ENCODE assay signal across 21 cellular contexts in the genomic region with DNA sequence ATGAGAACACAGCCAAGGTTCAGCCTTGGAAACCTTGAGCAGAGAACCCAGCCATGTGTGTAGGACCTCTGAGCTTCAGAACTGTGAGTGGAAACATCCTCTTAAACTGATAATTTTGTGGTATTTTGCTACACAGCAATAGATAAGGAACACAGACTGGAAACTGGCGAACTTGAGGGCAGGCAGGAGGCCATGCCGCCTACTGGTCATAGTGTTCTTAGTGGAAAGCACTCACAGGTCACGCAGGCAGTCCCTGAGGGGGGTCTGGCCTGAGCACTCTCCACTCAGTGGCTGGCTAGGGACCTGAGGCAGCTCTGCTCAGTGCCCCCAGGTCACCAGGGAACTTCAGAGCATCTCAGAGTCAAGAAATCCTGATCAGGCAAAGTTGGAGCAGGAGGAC. TPM values are rescaled to one million over a fixed set of nuclear protein-coding genes. Genes with fewer than 3 reads are reported as not detected.
DNase-seq lines count a peak whose midpoint lies in the region; ATAC-seq and TF ChIP-seq lines count a peak whose summit lies in the region.
"Had no signal": no experiment of that assay in that cellular context is flagged by ENCODE, and none has a peak within 500 bp of the region (broad histone marks: within the 10 kb centered on the region; RNA-seq: fewer than 3 reads in every experiment).

No MANE protein-coding gene starts in this region.

- no peaks in the 10 kb centered on the region for H3K9me3 ChIP-seq in colonic mucosa
- H3K9me3 ChIP-seq in mesenchymal stem cell (ENCODE audit: control insufficient read depth, low read length) = peaks cover 4% of the 10 kb centered on the region
- H3K9me3 ChIP-seq in CD8-positive, alpha-beta T cell (ENCODE audit: low read length) = no peaks in the 10 kb centered on the region

- H2BK12ac ChIP-seq in mesenchymal stem cell (ENCODE audit: low read length in 2 of 2) = no peak overlapping the region

- H3K4me1 ChIP-seq in colonic mucosa (no peaks in the 10 kb centered on the region), mesenchymal stem cell (ENCODE audit: control insufficient read depth, insufficient read depth, low read depth, low read length) (no peaks in the 10 kb centered on the region)
- H3K4me1 ChIP-seq in CD8-positive, alpha-beta T cell (ENCODE audit: insufficient read depth, low read length) = no peaks in the 10 kb centered on the region

- H3K4me1 Mint-ChIP-seq in HFFc6 (ENCODE audit: low read depth) = peaks cover 2% of the 10 kb centered on the region
- H3K4me1 Mint-ChIP-seq in CD8-positive, alpha-beta T cell (ENCODE audit: low read depth) = no peaks in the 10 kb centered on the region
- peaks cover 6% of the 10 kb centered on the region for H3K4me1 Mint-ChIP-seq in stimulated activated naive CD8-positive, alpha-beta T cell treated with anti-CD3 and anti-CD28 coated beads, Interleukin-15, amount 100 ng/mL, for 72 hours

- H3K4me2 ChIP-seq in mesenchymal stem cell (ENCODE audit: low read length, poor library complexity, severe bottlenecking) = no peak overlapping the region

- H3K27me3 Mint-ChIP-seq in HFFc6 (ENCODE audit: insufficient read depth) = peaks cover 42% of the 10 kb centered on the region
- peaks cover 13% of the 10 kb centered on the region for H3K27me3 Mint-ChIP-seq in CD8-positive, alpha-beta T cell (ENCODE audit: low read depth)
- peaks cover 34% of the 10 kb centered on the region for H3K27me3 Mint-ChIP-seq in stimulated activated naive CD8-positive, alpha-beta T cell treated with anti-CD3 and anti-CD28 coated beads, Interleukin-15, amount 100 ng/mL, for 72 hours

- no peaks in the 10 kb centered on the region for H3K36me3 ChIP-seq in colonic mucosa
- no peaks in the 10 kb centered on the region for H3K36me3 ChIP-seq in mesenchymal stem cell (ENCODE audit: control insufficient read depth in 1 of 2, insufficient read depth in 2 of 2, low read depth in 1 of 2, low read length in 2 of 2)
- H3K36me3 ChIP-seq in CD8-positive, alpha-beta T cell (ENCODE audit: insufficient read depth, low read length) = no peaks in the 10 kb centered on the region
- H3K36me3 ChIP-seq: gastroesophageal sphincter had no signal

- H2BK15ac ChIP-seq in mesenchymal stem cell (ENCODE audit: low read depth, poor library complexity, severe bottlenecking) = no peak overlapping the region

- H2BK120ac ChIP-seq in mesenchymal stem cell (ENCODE audit: low read depth, low read length) = no peak overlapping the region

- H3K27ac ChIP-seq in colonic mucosa = no peak overlapping the region
- no peak overlapping the region for H3K27ac ChIP-seq in mesenchymal stem cell (ENCODE audit: low read length, poor library complexity, severe bottlenecking)
- no peak overlapping the region for H3K27ac ChIP-seq in CD8-positive, alpha-beta T cell (ENCODE audit: low read depth, low read length)
- H3K27ac ChIP-seq: gastroesophageal sphincter had no signal

- H3K23ac ChIP-seq in mesenchymal stem cell (ENCODE audit: low read length in 2 of 2) = no peak overlapping the region

- H3K36me3 Mint-ChIP-seq in HFFc6 (ENCODE audit: low read depth) = peaks cover 6% of the 10 kb centered on the region; the same call in 1 of the 2 replicates
- H3K36me3 Mint-ChIP-seq in CD8-positive, alpha-beta T cell = no peaks in the 10 kb centered on the region

- DNase-seq in HFFc6 (no peak), RPMI7951 (ENCODE audit: low read depth) (peak; percentile 12), colonic mucosa (peak; percentile 10), mesenchymal stem cell (peak; percentile 44)
- no peak for DNase-seq in CD8-positive, alpha-beta T cell
- no peak for DNase-seq in stimulated activated naive CD8-positive, alpha-beta T cell treated with anti-CD3 and anti-CD28 coated beads, Interleukin-15, amount 100 ng/mL, for 72 hours
- DNase-seq: activated CD4-positive, CD25-positive, alpha-beta regulatory T cell; activated naive CD4-positive, alpha-beta T cell; activated T-cell treated with anti-CD3 and anti-CD28 coated beads, Interleukin-2, amount 50 U/mL, for 1 hour; central memory CD4-positive, alpha-beta T cell; hypothalamus; NCI-H1436; NCI-H524; RPMI8226; stimulated activated CD4-positive, alpha-beta T cell treated with anti-CD3 and anti-CD28 coated beads, Interleukin-1b, Interleukin-23, amount 100 ng/mL, for 48 hours had no signal

- WGBS in mesenchymal stem cell = 45% methylated on average over 3 of the region's 3 CpGs

- H3K18ac ChIP-seq in mesenchymal stem cell (ENCODE audit: low read depth in 1 of 2, low read length in 2 of 2) = no peak overlapping the region

- H3K27me3 ChIP-seq in colonic mucosa (no peaks in the 10 kb centered on the region), mesenchymal stem cell (ENCODE audit: control insufficient read depth in 1 of 2, insufficient read depth in 1 of 2, low read length in 2 of 2) (peaks cover 36 to 64% of the 10 kb centered on the region in 2 experiments)
- no peaks in the 10 kb centered on the region for H3K27me3 ChIP-seq in CD8-positive, alpha-beta T cell (ENCODE audit: insufficient read depth, low read length)

- no peak overlapping the region for H3K27ac Mint-ChIP-seq in HFFc6
- H3K27ac Mint-ChIP-seq in CD8-positive, alpha-beta T cell = no peak overlapping the region
- peak overlapping the region in 1 of 2 donors; percentile 21 for H3K27ac Mint-ChIP-seq in stimulated activated naive CD8-positive, alpha-beta T cell treated with anti-CD3 and anti-CD28 coated beads, Interleukin-15, amount 100 ng/mL, for 72 hours
- H3K27ac Mint-ChIP-seq: progenitor cell of endocrine pancreas; T-helper 2 cell treated with Interferon-gamma antibody and Interleukin-4, amounts not matched to agents 5 μg/mL and 100 μg/mL, for 36 hours had no signal

- peak; percentile 29; the same call in 1 of the 2 replicates for TF ChIP-seq CTCF in HFFc6 (IDR thresholded peaks at IDR 0.05)
- TF ChIP-seq CTCF in colonic mucosa (IDR thresholded peaks at IDR 0.05) = no peak
- no peak for TF ChIP-seq CTCF in CD8-positive, alpha-beta T cell (IDR thresholded peaks at IDR 0.05)

- H3K79me1 ChIP-seq in mesenchymal stem cell (replicated peaks; ENCODE audit: low read length, poor library complexity, severe bottlenecking) = no peaks in the 10 kb centered on the region

- H4K91ac ChIP-seq in mesenchymal stem cell (ENCODE audit: low read length) = no peak overlapping the region

- ATAC-seq in CD8-positive, alpha-beta T cell = no peak
- ATAC-seq in stimulated activated naive CD8-positive, alpha-beta T cell treated with anti-CD3 and anti-CD28 coated beads, Interleukin-15, amount 100 ng/mL, for 72 hours = no peak
- no peak for ATAC-seq in HG02759 (IDR thresholded peaks at IDR 0.05; ENCODE audit: unreplicated experiment)
- ATAC-seq: gastroesophageal sphincter, SK-N-SH treated with all-trans-retinoic acid at 6 μM for 48 hours had no signal

- H2AFZ ChIP-seq in mesenchymal stem cell (ENCODE audit: low read depth, low read length) = no peak overlapping the region

- H3K9ac ChIP-seq in colonic mucosa (ENCODE audit: low read depth in 2 of 2, low read length in 2 of 2) = no peak overlapping the region
- H3K9ac ChIP-seq in mesenchymal stem cell (ENCODE audit: low read length) = no peak overlapping the region

- CTCF ChIA-PET in CD8-positive, alpha-beta T cell (lab: Charles Lee) = interaction anchor here (2.6 to 25.7 kb wide), 2 partner anchors 12 to 89 kb away, joined by 7 to 396 read pairs; no protein-coding TSS in a partner anchor

- peaks cover 5% of the 10 kb centered on the region; the same call in 1 of the 2 replicates for H3K9me3 Mint-ChIP-seq in HFFc6
- H3K9me3 Mint-ChIP-seq in CD8-positive, alpha-beta T cell = no peaks in the 10 kb centered on the region
- H3K9me3 Mint-ChIP-seq in stimulated activated naive CD8-positive, alpha-beta T cell treated with anti-CD3 and anti-CD28 coated beads, Interleukin-15, amount 100 ng/mL, for 72 hours = no peaks in the 10 kb centered on the region
- H3K9me3 Mint-ChIP-seq: T-helper 2 cell treated with Interferon-gamma antibody and Interleukin-4, amounts not matched to agents 5 μg/mL and 100 μg/mL, for 36 hours had no signal

- H3K14ac ChIP-seq in mesenchymal stem cell (ENCODE audit: low read length in 2 of 2) = no peak overlapping the region

- H3K4me3 ChIP-seq in colonic mucosa (no peak overlapping the region), mesenchymal stem cell (ENCODE audit: insufficient read depth in 1 of 2, low read depth in 1 of 2, low read length in 2 of 2) (no peak overlapping the region)
- no peak overlapping the region for H3K4me3 ChIP-seq in CD8-positive, alpha-beta T cell (ENCODE audit: low read depth, low read length)
- H3K4me3 ChIP-seq: gastroesophageal sphincter had no signal

- no peak overlapping the region for H2AK5ac ChIP-seq in mesenchymal stem cell (ENCODE audit: low read length, severe bottlenecking)

- H3K4me3 Mint-ChIP-seq in HFFc6 = no peak overlapping the region
- no peak overlapping the region for H3K4me3 Mint-ChIP-seq in CD8-positive, alpha-beta T cell
- H3K4me3 Mint-ChIP-seq in stimulated activated naive CD8-positive, alpha-beta T cell treated with anti-CD3 and anti-CD28 coated beads, Interleukin-15, amount 100 ng/mL, for 72 hours = no peak overlapping the region
- H3K4me3 Mint-ChIP-seq: T-helper 2 cell treated with Interferon-gamma antibody and Interleukin-4, amounts not matched to agents 5 μg/mL and 100 μg/mL, for 36 hours had no signal

- H2BK5ac ChIP-seq in mesenchymal stem cell (ENCODE audit: low read depth, low read length, poor library complexity, severe bottlenecking) = no peak overlapping the region

- H3K4ac ChIP-seq in mesenchymal stem cell (ENCODE audit: low read depth in 1 of 2, low read length in 2 of 2) = no peak overlapping the region

- no peak overlapping the region for H4K8ac ChIP-seq in mesenchymal stem cell (ENCODE audit: low read length)

- intact Hi-C loops in colonic mucosa (cut with DNase I) = loop anchor here (5.0 kb wide), 1 partner anchor 75 kb away; no protein-coding TSS in a partner anchor
- intact Hi-C loops in CD8-positive, alpha-beta T cell (cut with DNase I, micrococcal nuclease) = no loop called here

- POLR2A ChIA-PET in CD8-positive, alpha-beta T cell (lab: Charles Lee) = no interaction called here

RNA-seq across cellular contexts. Expression of gene XIRP1, which starts 9.7 kb away (rescaled TPM):
- total RNA-seq in HFFc6 (2021; fragmentation: NEBNext Ultra II Directional; extraction: Animal tissue kit (Norgen Biotek cat#: 25700)) = not detected
- 0.12 TPM in 1 of 2 replicates, not detected in the other for total RNA-seq in RPMI7951 (2014; rRNA removed; shearing (Covaris generic))
- not detected for total RNA-seq in colonic mucosa
- 0.08 TPM for polyA plus RNA-seq in mesenchymal stem cell (2013, experiment 1 of 2)
- polyA plus RNA-seq in mesenchymal stem cell (2013, experiment 2 of 2) = 0.03 TPM
- not detected for total RNA-seq in CD8-positive, alpha-beta T cell
- total RNA-seq: lung microvascular endothelial cell, progenitor cell of endocrine pancreas had no signal

RNA-seq across cellular contexts. Expression of gene CSRNP1, which starts 48.7 kb away (rescaled TPM):
- total RNA-seq in HFFc6 (2021; fragmentation: NEBNext Ultra II Directional; extraction: Animal tissue kit (Norgen Biotek cat#: 25700)) = 10 to 100 TPM; 10.5 to 18.2 (median 12.5) TPM
- total RNA-seq in RPMI7951 (2014; rRNA removed; shearing (Covaris generic)) = 7.4 and 8.2 TPM in 2 replicates
- total RNA-seq in colonic mucosa = 10 to 100 TPM; 11.2 to 26.6 TPM
- polyA plus RNA-seq in mesenchymal stem cell (2013, experiment 1 of 2) = 16.6 TPM
- 15.6 TPM for polyA plus RNA-seq in mesenchymal stem cell (2013, experiment 2 of 2)
- 100 to 1,000 TPM; 535 TPM for total RNA-seq in CD8-positive, alpha-beta T cell

Comparison
In these comparisons a context has a peak if more than half of its experiments do, and no peak if none do; other contexts are left out.
1. DNase-seq: peak in RPMI7951 (single experiment), colonic mucosa (single experiment) and mesenchymal stem cell (single experiment); none in HFFc6 (single experiment), CD8-positive, alpha-beta T cell (0 of 7) and stimulated activated naive CD8-positive, alpha-beta T cell treated with anti-CD3 and anti-CD28 coated beads, Interleukin-15, amount 100 ng/mL, for 72 hours (0 of 2).
2. RNA of gene CSRNP1, which starts 48.7 kb away (total RNA-seq): 535 TPM in CD8-positive, alpha-beta T cell; 11.2 to 26.6 TPM in colonic mucosa, 10.5 to 18.2 TPM in HFFc6 and 7.4 to 8.2 TPM in RPMI7951; every median in the first group is over 10 times any median in the second.